In the genomic region with DNA sequence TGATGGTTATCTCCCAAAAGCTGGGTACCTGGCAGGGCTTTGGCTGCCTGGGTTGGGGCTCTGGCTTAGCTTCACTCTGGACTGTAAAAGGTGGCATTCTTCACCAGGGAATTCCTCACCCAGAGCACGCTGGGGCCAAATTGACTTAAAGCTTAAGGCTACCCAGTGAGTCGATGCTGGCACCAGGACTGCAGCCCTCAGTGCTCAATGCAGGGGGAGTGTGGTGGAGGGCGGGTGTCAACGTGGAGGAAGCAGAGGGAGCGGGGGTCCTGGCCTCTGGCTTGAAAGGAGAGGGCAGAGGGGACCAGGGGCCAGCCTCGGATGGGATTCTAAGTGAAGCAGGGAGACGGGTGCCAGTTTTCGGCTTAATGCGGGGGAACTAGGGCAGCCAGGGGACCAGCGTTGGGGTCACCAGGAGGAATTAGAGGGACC, we compare ENCODE assay signal across 8 cellular contexts. TPM values are rescaled to one million over a fixed set of nuclear protein-coding genes. Genes with fewer than 3 reads are reported as not detected.
DNase-seq lines count a peak whose midpoint lies in the region; ATAC-seq and TF ChIP-seq lines count a peak whose summit lies in the region.

No MANE protein-coding gene starts in this region.

- H3K27ac ChIP-seq in BLaER1: no peak overlapping the region
- H3K27ac ChIP-seq in HUES48 (ENCODE audit: low read depth, low read length): peak overlapping the region; percentile 21

- H3K4me3 ChIP-seq in BLaER1: peak overlapping the region; percentile 71
- peak overlapping the region; percentile 50 for H3K4me3 ChIP-seq in HUES48 (ENCODE audit: low read depth, low read length)

- no peak for ATAC-seq in memory B cell (ENCODE audit: low read depth)
- ATAC-seq in HG03565 (IDR thresholded peaks at IDR 0.05; ENCODE audit: unreplicated experiment): no peak

- peak overlapping the region; percentile 76; the same call in 1 of the 2 replicates for H3K9ac ChIP-seq in BLaER1
- H3K9ac ChIP-seq in HUES48 (ENCODE audit: low read depth, low read length): no peak overlapping the region

- H3K27me3 ChIP-seq in BLaER1 (peaks cover 35% of the 10 kb centered on the region), HUES48 (ENCODE audit: control insufficient read depth, insufficient read depth, low read length) (no peaks in the 10 kb centered on the region)

- peaks cover 13% of the 10 kb centered on the region; the same call in 1 of the 2 replicates for H3K9me3 ChIP-seq in BLaER1
- H3K9me3 ChIP-seq in HUES48 (ENCODE audit: control insufficient read depth, insufficient read depth, low read length): peaks cover 34% of the 10 kb centered on the region

- H3K27me3 Mint-ChIP-seq in brain (peaks cover 3% of the 10 kb centered on the region), memory B cell (no peaks in the 10 kb centered on the region)

- peaks cover 18% of the 10 kb centered on the region for H3K36me3 Mint-ChIP-seq in brain
- H3K36me3 Mint-ChIP-seq in memory B cell: peaks cover 2% of the 10 kb centered on the region

- peak overlapping the region; percentile 76 to 97 (median 86) for H3K27ac Mint-ChIP-seq in brain
- H3K27ac Mint-ChIP-seq in memory B cell: peak overlapping the region; percentile 89

- TF ChIP-seq CTCF in brain (conservative IDR thresholded peaks at IDR 0.05): no peak
- no peak for TF ChIP-seq CTCF in GM20000 (IDR thresholded peaks at IDR 0.05; ENCODE audit: extremely low read depth, missing control alignments)

- H3K4me1 Mint-ChIP-seq in brain (peaks cover 31% of the 10 kb centered on the region), memory B cell (peaks cover 8% of the 10 kb centered on the region)

- H4K20me1 ChIP-seq in BLaER1: peaks cover 56% of the 10 kb centered on the region

- peak overlapping the region; percentile 81 to 88 (median 83) for H3K4me3 Mint-ChIP-seq in brain
- H3K4me3 Mint-ChIP-seq in memory B cell: peak overlapping the region; percentile 83

- H3K4me2 ChIP-seq in BLaER1: peak overlapping the region; percentile 85

- H3K9me3 Mint-ChIP-seq in brain: peaks cover 0 to 38% (median 0%) of the 10 kb centered on the region in 5 experiments
- no peaks in the 10 kb centered on the region for H3K9me3 Mint-ChIP-seq in memory B cell

- DNase-seq in memory B cell (ENCODE audit: low spot score in 2 of 2) (no peak), DMS114 treated with DMSO at 0.1 percent for 48 hours (lab: John Stamatoyannopoulos, UW; ENCODE audit: unreplicated experiment) (no peak), GM20000 (ENCODE audit: low spot score) (no peak), GM19238 (ENCODE audit: insufficient read length, low spot score) (no peak)

- H3K4me1 ChIP-seq in BLaER1 (peaks cover 15% of the 10 kb centered on the region), HUES48 (ENCODE audit: control insufficient read depth, insufficient read depth, low read length) (no peaks in the 10 kb centered on the region)

- H3K36me3 ChIP-seq in BLaER1: peaks cover 54% of the 10 kb centered on the region
- peaks cover 38% of the 10 kb centered on the region for H3K36me3 ChIP-seq in HUES48 (ENCODE audit: control insufficient read depth, insufficient read depth, low read length)

RNA-seq across cellular contexts. Expression of a gene that starts 0.4 kb away (rescaled TPM):
- polyA plus RNA-seq in brain (ENCODE audit: insufficient read depth, low read depth, low replicate concordance): 125 TPM

RNA-seq across cellular contexts. Expression of a gene that starts 6.5 kb away (rescaled TPM):
- polyA plus RNA-seq in brain (ENCODE audit: insufficient read depth, low read depth, low replicate concordance): 830 TPM

RNA-seq across cellular contexts. Expression of a gene that starts 14.6 kb away (rescaled TPM):
- 77.4 TPM for polyA plus RNA-seq in brain (ENCODE audit: insufficient read depth, low read depth, low replicate concordance)

RNA-seq across cellular contexts. Expression of a gene that starts 15.0 kb away (rescaled TPM):
- 270 TPM for polyA plus RNA-seq in brain (ENCODE audit: insufficient read depth, low read depth, low replicate concordance)

RNA-seq across cellular contexts. Expression of a gene that starts 32.2 kb away (rescaled TPM):
- polyA plus RNA-seq in brain (ENCODE audit: insufficient read depth, low read depth, low replicate concordance): 23.3 TPM
